In the genomic region with DNA sequence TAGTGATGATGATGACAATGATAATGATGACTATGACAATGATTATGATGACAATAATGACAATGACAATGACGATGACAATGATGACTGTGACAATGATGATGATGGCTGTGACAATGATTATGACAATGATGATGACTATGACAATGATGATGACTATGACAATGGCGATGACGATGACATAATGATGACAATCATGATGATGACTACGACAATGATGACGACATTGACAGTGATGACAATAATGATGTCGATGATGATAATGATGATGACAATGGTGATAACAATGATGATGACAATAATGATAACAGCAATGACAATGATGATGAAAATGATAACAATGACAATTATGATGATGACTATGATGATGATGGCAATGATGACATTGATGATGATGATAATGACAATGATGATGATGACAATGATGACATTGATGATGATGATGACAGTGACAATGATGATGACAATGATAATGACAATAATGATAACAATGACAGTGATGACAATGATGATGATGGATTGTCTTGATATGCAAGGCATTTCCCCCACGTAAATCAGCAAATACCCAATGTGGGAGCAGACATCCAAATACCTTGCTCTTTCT, we compare ENCODE assay signal across 27 cellular contexts.
"Had no signal": no experiment of that assay in that cellular context is flagged by ENCODE, and none has a peak within 500 bp of the region (broad histone marks: within the 10 kb centered on the region; RNA-seq: fewer than 3 reads in every experiment).

No MANE protein-coding gene starts in this region.

- H3K4me3 ChIP-seq: left lung, lower lobe of right lung, neural progenitor cell, right atrium auricular region, skin epidermis, spleen, thyroid gland, transverse colon, upper lobe of left lung had no signal

- H2AFZ ChIP-seq: neural progenitor cell, parathyroid adenoma had no signal

- ATAC-seq: left colon; left lung; lower lobe of right lung; naive thymus-derived CD8-positive, alpha-beta T cell; sciatic nerve; stimulated activated memory B cell treated with anti-CD40 and anti-IgM and Interleukin-4, amounts not matched to agents 10 μg/mL and 1 μg/mL and 100 μg/mL, for 72 hours; stimulated activated naive CD8-positive, alpha-beta T cell treated with anti-CD3 and anti-CD28 coated beads, Interleukin-15, amount 100 ng/mL, for 72 hours had no signal

- DNase-seq: hypothalamus; immature natural killer cell; kidney; left colon; left lung; lower lobe of right lung; mammary epithelial cell; mesenchymal stem cell; naive thymus-derived CD8-positive, alpha-beta T cell; occipital lobe; spleen; stimulated activated CD4-positive, alpha-beta T cell treated with anti-CD3 and anti-CD28 coated beads, Interleukin-4, amount 100 ng/mL, for 4 hours; stimulated activated CD8-positive, alpha-beta memory T cell treated with anti-CD3 and anti-CD28 coated beads, Interleukin-4, amount 100 ng/mL, for 48 hours; stimulated activated naive CD4-positive, alpha-beta T cell treated with Interleukin-2 at 50 U/mL for 16 hours; stimulated activated naive CD8-positive, alpha-beta T cell treated with anti-CD3 and anti-CD28 coated beads, Interleukin-15, amount 100 ng/mL, for 72 hours; substantia nigra; thyroid gland; transverse colon; upper lobe of left lung had no signal

- H3K4me1 ChIP-seq: left lung, lower lobe of right lung, neural progenitor cell, parathyroid adenoma, right atrium auricular region, spleen, thyroid gland, transverse colon, upper lobe of left lung had no signal

- H3K9ac ChIP-seq: neural progenitor cell, parathyroid adenoma had no signal

- H3K9me3 ChIP-seq: left lung, lower lobe of right lung, neutrophil, right atrium auricular region, spleen, thyroid gland, transverse colon, upper lobe of left lung had no signal

- FAIRE-seq: islet of Langerhans, kidney had no signal

- H3K27me3 ChIP-seq: neural progenitor cell, right atrium auricular region, thyroid gland, transverse colon, upper lobe of left lung had no signal

- H3K4me2 ChIP-seq: neural progenitor cell had no signal

- H3K79me2 ChIP-seq: parathyroid adenoma had no signal

- H3K36me3 ChIP-seq: left lung, lower lobe of right lung, neural progenitor cell, neutrophil, right atrium auricular region, spleen, thyroid gland, transverse colon, upper lobe of left lung had no signal

- H3K27ac ChIP-seq: left lung, lower lobe of right lung, neural progenitor cell, neutrophil, parathyroid adenoma, right atrium auricular region, skin epidermis, spleen, thyroid gland, transverse colon, upper lobe of left lung had no signal
